1 cellular context compared by ENCODE assay signal in genomic region chr14:22589096-22589839, GRCh38.
TF ChIP-seq lines count a peak whose summit lies in the region.

DAD1 (minus strand) TSS chr14:22589224; CDS start chr14:22589157, 67 bp downstream.

TF ChIP-seq in K562, 482 proteins besides CTCF, POLR2A, EP300 and RAD21 (continued from another document and continues in another):
- TF ChIP-seq E2F1 (CRISPR knock-in tag; IDR thresholded peaks at IDR 0.05): no peak
- no peak for TF ChIP-seq IFI16 (CRISPR knock-in tag; IDR thresholded peaks at IDR 0.05)
- no peak for TF ChIP-seq RREB1 (CRISPR knock-in tag; IDR thresholded peaks at IDR 0.05)
- no peak for TF ChIP-seq PYGO2 (tag; IDR thresholded peaks at IDR 0.05)
- TF ChIP-seq RBM22 (IDR thresholded peaks at IDR 0.05; ENCODE audit: low read depth, low read length, poor library complexity, severe bottlenecking): no peak
- TF ChIP-seq TFE3 (CRISPR knock-in tag; IDR thresholded peaks at IDR 0.05): peak; percentile 49; the same call in 1 of the 2 replicates
- no peak for TF ChIP-seq HES1 (IDR thresholded peaks at IDR 0.05; ENCODE audit: low read depth)
- peak; percentile 34; the same call in 1 of the 2 replicates for TF ChIP-seq BHLHE40 (IDR thresholded peaks at IDR 0.05; ENCODE audit: low read length)
- no peak for TF ChIP-seq PREB (CRISPR knock-in tag; IDR thresholded peaks at IDR 0.05)
- TF ChIP-seq CTCFL (IDR thresholded peaks at IDR 0.05; ENCODE audit: borderline replicate concordance, insufficient read depth, low read depth, low read length, poor library complexity, severe bottlenecking): no peak
- TF ChIP-seq TARDBP (IDR thresholded peaks at IDR 0.05): no peak
- no peak for TF ChIP-seq HEY1 (CRISPR knock-in tag; IDR thresholded peaks at IDR 0.05; ENCODE audit: borderline replicate concordance)
- no peak for TF ChIP-seq SP1 (CRISPR knock-in tag; IDR thresholded peaks at IDR 0.05)
- no peak for TF ChIP-seq L3MBTL2 (IDR thresholded peaks at IDR 0.05)
- TF ChIP-seq MBD2 (IDR thresholded peaks at IDR 0.05; ENCODE audit: borderline replicate concordance, low read depth): peak; percentile 51
- TF ChIP-seq FOXP1 (CRISPR knock-in tag; IDR thresholded peaks at IDR 0.05): no peak
- no peak for TF ChIP-seq RUNX1 (IDR thresholded peaks at IDR 0.05; ENCODE audit: low read depth)
- TF ChIP-seq U2AF1 (optimal IDR thresholded peaks at IDR 0.05; ENCODE audit: low read depth, low read length): no peak
- 0 out of 2 replicates have a peak, but pooled peaks have one; percentile 37 for TF ChIP-seq HDAC2 (IDR thresholded peaks at IDR 0.05)
- TF ChIP-seq TAF15 (IDR thresholded peaks at IDR 0.05; ENCODE audit: low read depth, low read length): no peak
- no peak for TF ChIP-seq ELF2 (CRISPR knock-in tag; IDR thresholded peaks at IDR 0.05)
- TF ChIP-seq ZNF507 (tag; conservative IDR thresholded peaks at IDR 0.05): no peak
- no peak for TF ChIP-seq TEAD2 (tag; IDR thresholded peaks at IDR 0.05)
- no peak for TF ChIP-seq POU5F1 (IDR thresholded peaks at IDR 0.05; ENCODE audit: borderline replicate concordance, low read depth, low read length, partially characterized antibody)
- TF ChIP-seq BCL6 (CRISPR knock-in tag; IDR thresholded peaks at IDR 0.05): no peak
- TF ChIP-seq BMI1 (IDR thresholded peaks at IDR 0.05; ENCODE audit: low read length): peak; percentile 81; the same call in 1 of the 2 replicates
- TF ChIP-seq MCM3 (IDR thresholded peaks at IDR 0.05): no peak
- TF ChIP-seq ZEB2 (IDR thresholded peaks at IDR 0.05): no peak
- TF ChIP-seq SREBF2 (CRISPR knock-in tag; IDR thresholded peaks at IDR 0.05): no peak
- no peak for TF ChIP-seq ZNF41 (CRISPR knock-in tag; conservative IDR thresholded peaks at IDR 0.05)
- peak; percentile 72 for TF ChIP-seq EGR1 (conservative IDR thresholded peaks at IDR 0.05)
- TF ChIP-seq ZZZ3 (IDR thresholded peaks at IDR 0.05): no peak
- no peak for TF ChIP-seq ZBTB9 (CRISPR knock-in tag; IDR thresholded peaks at IDR 0.05)
- no peak for TF ChIP-seq ZSCAN32 (CRISPR knock-in tag; IDR thresholded peaks at IDR 0.05)
- peak; percentile 81; the same call in 1 of the 2 replicates for TF ChIP-seq POLR2AphosphoS5 (IDR thresholded peaks at IDR 0.05; ENCODE audit: control insufficient read depth, insufficient read depth, low read depth, low read length)
- no peak for TF ChIP-seq OTX1 (CRISPR knock-in tag; IDR thresholded peaks at IDR 0.05)
- peak; percentile 42 to 81; a peak in 3 of 4 replicates for TF ChIP-seq FOXK2 (conservative IDR thresholded peaks at IDR 0.05 in 1 of 2, IDR thresholded peaks at IDR 0.05 in 1 of 2; ENCODE audit: low read depth in 2 of 2)
- no peak for TF ChIP-seq EHMT2 (IDR thresholded peaks at IDR 0.05)
- TF ChIP-seq ZNF511 (CRISPR knock-in tag; IDR thresholded peaks at IDR 0.05): no peak
- TF ChIP-seq PRDM10 (IDR thresholded peaks at IDR 0.05; ENCODE audit: partially characterized antibody): no peak
- no peak for TF ChIP-seq ERF (CRISPR knock-in tag; IDR thresholded peaks at IDR 0.05)
- TF ChIP-seq SETDB1 (IDR thresholded peaks at IDR 0.05; ENCODE audit: low read length): no peak
- no peak for TF ChIP-seq RFX5 (IDR thresholded peaks at IDR 0.05; ENCODE audit: low read depth, low read length)
- TF ChIP-seq ELF1 (tag; IDR thresholded peaks at IDR 0.05): no peak
- no peak for TF ChIP-seq SMARCA4 (IDR thresholded peaks at IDR 0.05)
